In genomic region chr6:42227173-42227850, GRCh38 we compare ENCODE assay signal across 18 cellular contexts. TPM values are rescaled to one million over a fixed set of nuclear protein-coding genes. Genes with fewer than 3 reads are reported as not detected.
DNase-seq lines count a peak whose midpoint lies in the region; ATAC-seq and TF ChIP-seq lines count a peak whose summit lies in the region.
"Had no signal": no experiment of that assay in that cellular context is flagged by ENCODE, and none has a peak within 500 bp of the region (broad histone marks: within the 10 kb centered on the region; RNA-seq: fewer than 3 reads in every experiment).

No MANE protein-coding gene starts in this region.

- H3K9ac ChIP-seq in OCI-LY3 (ENCODE audit: low read length): no peak overlapping the region; the same call in 1 of the 2 replicates
- H3K9ac ChIP-seq in mammary epithelial cell (ENCODE audit: insufficient read depth, low read length): peak overlapping the region; percentile 61

- H4K20me1 ChIP-seq in OCI-LY3 (ENCODE audit: insufficient read depth, low read length) (no peaks in the 10 kb centered on the region), mammary epithelial cell (ENCODE audit: insufficient read depth, low read length) (no peaks in the 10 kb centered on the region)

- dilution Hi-C loops in mammary epithelial cell (cut with HindIII; ENCODE audit: low sequenced_read_pairs): no loop called here

- H3K27ac ChIP-seq in OCI-LY3 (ENCODE audit: low read length) (peak overlapping the region; percentile 16), mammary epithelial cell (ENCODE audit: insufficient read depth, low read depth, low read length) (peak overlapping the region; percentile 95), right lobe of liver (no peak overlapping the region), upper lobe of right lung (peak overlapping the region; percentile 55), esophagus muscularis mucosa (replicated peaks in 1 of 4) (no peak overlapping the region)
- H3K27ac ChIP-seq: gastrocnemius medialis had no signal

- TF ChIP-seq POLR2A in right lobe of liver (IDR thresholded peaks at IDR 0.05) (no peak), esophagus muscularis mucosa (IDR thresholded peaks at IDR 0.05; ENCODE audit: low read depth) (no peak)

- TF ChIP-seq EP300 in esophagus muscularis mucosa (IDR thresholded peaks at IDR 0.05): no peak

- CTCF ChIA-PET in mammary epithelial cell (lab: Charles Lee; ENCODE audit: low non-redundant PET): interaction anchor here (0.6 to 0.7 kb wide), 3 partner anchors 24 to 499 kb away, joined by 4 to 5 read pairs (median 5); no protein-coding TSS in a partner anchor

- TSS peak; percentile 14 for BruUV-seq in mammary epithelial cell (replicated peaks; lab: Mats Ljungman, UMichigan)

- 39% methylated on average over 9 of the region's 9 CpGs for WGBS in mammary epithelial cell (ENCODE audit: low coverage, missing lambda C conversion rate)
- 43% methylated on average over 6 of the region's 9 CpGs for WGBS in right lobe of liver (ENCODE audit: insufficient coverage, low coverage, low lambda C conversion rate, missing lambda C conversion rate)
- WGBS in esophagus muscularis mucosa: 90% methylated on average over 9 of the region's 9 CpGs

- intact Hi-C loops in mammary epithelial cell (cut with micrococcal nuclease): loop anchor here (1.0 to 10.0 kb wide), 4 partner anchors 10 to 647 kb away; partner anchors contain the start of genes MRPS10, RPL7L1 and TRERF1
- intact Hi-C loops in right lobe of liver (cut with DNase I): loop anchor here in 1 of 2 donors (10.0 kb wide), 1 partner anchor 63 kb away; no protein-coding TSS in a partner anchor
- intact Hi-C loops in upper lobe of right lung (cut with DNase I): no loop called here
- intact Hi-C loops in esophagus muscularis mucosa (cut with DNase I): no loop called here

- peak overlapping the region; percentile 18 for H3K4me2 ChIP-seq in OCI-LY3 (ENCODE audit: low read length)
- H3K4me2 ChIP-seq in mammary epithelial cell (ENCODE audit: insufficient read depth, low read depth, low read length): peak overlapping the region; percentile 73

- H3K9me3 ChIP-seq in OCI-LY3 (ENCODE audit: insufficient read depth, low read length) (no peaks in the 10 kb centered on the region), mammary epithelial cell (replicated peaks; ENCODE audit: insufficient read depth, low read length) (no peaks in the 10 kb centered on the region), right lobe of liver (no peaks in the 10 kb centered on the region), upper lobe of right lung (no peaks in the 10 kb centered on the region), esophagus muscularis mucosa (no peaks in the 10 kb centered on the region)
- H3K9me3 ChIP-seq: gastrocnemius medialis had no signal

- H3K36me3 ChIP-seq in OCI-LY3 (replicated peaks; ENCODE audit: low read depth, low read length) (peaks cover 27% of the 10 kb centered on the region), mammary epithelial cell (ENCODE audit: insufficient read depth, low read length) (no peaks in the 10 kb centered on the region), right lobe of liver (no peaks in the 10 kb centered on the region), upper lobe of right lung (no peaks in the 10 kb centered on the region), esophagus muscularis mucosa (peaks cover under 1 to 43% (median 19%) of the 10 kb centered on the region in 4 donors)
- H3K36me3 ChIP-seq: gastrocnemius medialis had no signal

- peaks cover 54% of the 10 kb centered on the region for H3K4me1 ChIP-seq in OCI-LY3 (ENCODE audit: low read length)
- H3K4me1 ChIP-seq in mammary epithelial cell (ENCODE audit: insufficient read depth, low read length): peaks cover 57% of the 10 kb centered on the region
- H3K4me1 ChIP-seq in right lobe of liver: peaks cover 0 to 9% (median 0%) of the 10 kb centered on the region in 4 donors
- H3K4me1 ChIP-seq in upper lobe of right lung: no peaks in the 10 kb centered on the region
- peaks cover 0 to 4% (median 2%) of the 10 kb centered on the region in 4 donors for H3K4me1 ChIP-seq in esophagus muscularis mucosa
- H3K4me1 ChIP-seq: gastrocnemius medialis had no signal

- DNase-seq in mammary epithelial cell (peak; percentile 13), right lobe of liver (no peak), upper lobe of right lung (no peak), NCI-H2227 (lab: John Stamatoyannopoulos, UW; ENCODE audit: unreplicated experiment) (no peak), esophagus muscularis mucosa (ENCODE audit: extremely low spot score) (no peak)
- DNase-seq: activated CD4-positive, alpha-beta T cell treated with anti-CD3 and anti-CD28 coated beads, Interleukin-2, amount 10 ng/mL, durations not matched to agents 7 days and 5 days; CD4-positive, CD25-positive, alpha-beta regulatory T cell; gastrocnemius medialis; NCI-H1048; NCI-H2227 treated with DMSO at 0.1 percent for 48 hours; stimulated activated CD4-positive, alpha-beta T cell treated with anti-CD3 and anti-CD28 coated beads, Interleukin-2, amount 100 ng/mL, for 24 hours had no signal

- H3K4me3 ChIP-seq in OCI-LY3 (ENCODE audit: low read length) (no peak overlapping the region), mammary epithelial cell (replicated peaks in 1 of 3; ENCODE audit: insufficient read depth in 1 of 3, low read depth in 2 of 3, low read length in 3 of 3) (no peak overlapping the region), right lobe of liver (no peak overlapping the region), upper lobe of right lung (no peak overlapping the region), esophagus muscularis mucosa (no peak overlapping the region)
- H3K4me3 ChIP-seq: gastrocnemius medialis had no signal

- no peak for TF ChIP-seq CTCF in OCI-LY3 (IDR thresholded peaks at IDR 0.05; ENCODE audit: low read depth, low read length)
- TF ChIP-seq CTCF in mammary epithelial cell (conservative IDR thresholded peaks at IDR 0.05 in 1 of 2, IDR thresholded peaks at IDR 0.05 in 1 of 2; ENCODE audit: extremely low read depth in 1 of 2, insufficient read depth in 1 of 2, low read depth in 1 of 2, low read length in 2 of 2): no peak
- no peak for TF ChIP-seq CTCF in right lobe of liver (IDR thresholded peaks at IDR 0.05)
- TF ChIP-seq CTCF in upper lobe of right lung (IDR thresholded peaks at IDR 0.05): no peak
- no peak for TF ChIP-seq CTCF in esophagus muscularis mucosa (IDR thresholded peaks at IDR 0.05)

- no peaks in the 10 kb centered on the region for H3K27me3 ChIP-seq in OCI-LY3 (ENCODE audit: low read depth, low read length)
- no peaks in the 10 kb centered on the region for H3K27me3 ChIP-seq in mammary epithelial cell (ENCODE audit: insufficient read depth, low read length)
- H3K27me3 ChIP-seq in right lobe of liver: no peaks in the 10 kb centered on the region
- H3K27me3 ChIP-seq in upper lobe of right lung: no peaks in the 10 kb centered on the region
- no peaks in the 10 kb centered on the region for H3K27me3 ChIP-seq in esophagus muscularis mucosa
- H3K27me3 ChIP-seq: gastrocnemius medialis had no signal

- H3K79me2 ChIP-seq in OCI-LY3 (ENCODE audit: low read length) (no peaks in the 10 kb centered on the region), mammary epithelial cell (ENCODE audit: insufficient read depth, low read length) (no peaks in the 10 kb centered on the region)

- ATAC-seq in right lobe of liver (peak; percentile 33 to 67 (median 62)), upper lobe of right lung (peak; percentile 81), HG02610 (IDR thresholded peaks at IDR 0.05; ENCODE audit: unreplicated experiment) (no peak)
- ATAC-seq: gastrocnemius medialis had no signal

- no peak overlapping the region for H2AFZ ChIP-seq in OCI-LY3 (ENCODE audit: low read depth, low read length)
- H2AFZ ChIP-seq in mammary epithelial cell (ENCODE audit: low read depth, low read length): peak overlapping the region; percentile 36

- in situ Hi-C loops in mammary epithelial cell (cut with MboI; ENCODE audit: low sequenced_read_pairs in 2 of 2): loop anchor here in 1 of 2 donors (25.0 kb wide), 1 partner anchor 310 kb away; no protein-coding TSS in a partner anchor

RNA-seq across cellular contexts. Expression of gene MRPS10, which starts 9.7 kb away (rescaled TPM):
- total RNA-seq in mammary epithelial cell (10 to 100 TPM; 41.2 to 50.9 TPM), right lobe of liver (10 to 100 TPM; 17.7 to 35.3 (median 20.1) TPM), upper lobe of right lung (24.8 TPM), esophagus muscularis mucosa (10 to 100 TPM; 27.8 to 38.8 (median 29.3) TPM)
- polyA plus RNA-seq in mammary epithelial cell: 51.2 TPM
- polyA minus RNA-seq in mammary epithelial cell: 13.8 TPM

RNA-seq across cellular contexts. Expression of gene GUCA1B, which starts 32.6 kb away (rescaled TPM):
- total RNA-seq in mammary epithelial cell (under 1 TPM in 1 of 2 donors, not detected in 1; 0.17 TPM), right lobe of liver (under 1 TPM in 5 of 6 experiments, not detected in 1; 0.25 to 0.93 (median 0.68) TPM), upper lobe of right lung (0.84 TPM), esophagus muscularis mucosa (under 1 TPM in 2 of 4 donors, not detected in 2; 0.83 to 0.86 TPM)
- 0.39 TPM for polyA plus RNA-seq in mammary epithelial cell
- not detected for polyA minus RNA-seq in mammary epithelial cell
- total RNA-seq: RPMI7951 had no signal

RNA-seq across cellular contexts. Expression of gene GUCA1A, which starts 54.1 kb away (rescaled TPM):
- not detected for total RNA-seq in mammary epithelial cell
- not detected for polyA plus RNA-seq in mammary epithelial cell
- polyA minus RNA-seq in mammary epithelial cell: not detected
- not detected for total RNA-seq in right lobe of liver
- not detected for total RNA-seq in upper lobe of right lung
- total RNA-seq in esophagus muscularis mucosa: not detected
- total RNA-seq: activated CD4-positive, alpha-beta T cell treated with anti-CD3 and anti-CD28 coated beads, Interleukin-2, amount 10 ng/mL, durations not matched to agents 7 days and 5 days; aorta; CD4-positive, CD25-positive, alpha-beta regulatory T cell; gastrocnemius medialis; pulmonary artery endothelial cell; RPMI7951; T-helper 2 cell treated with Interferon-gamma antibody and Interleukin-4, amounts not matched to agents 100 ng/mL and 5 ng/mL, for 36 hours; ureter had no signal
- polyA plus RNA-seq: aorta; CD4-positive, CD25-positive, alpha-beta regulatory T cell had no signal

Comparison
In these comparisons a context has a peak if more than half of its experiments do, and no peak if none do; other contexts are left out.
1. H3K27ac ChIP-seq: peak in OCI-LY3 (single experiment), mammary epithelial cell (single experiment) and upper lobe of right lung (single experiment); none in right lobe of liver (0 of 3) and esophagus muscularis mucosa (0 of 4).